Comparison of ENCODE assay signal across 24 cellular contexts in the genomic region with DNA sequence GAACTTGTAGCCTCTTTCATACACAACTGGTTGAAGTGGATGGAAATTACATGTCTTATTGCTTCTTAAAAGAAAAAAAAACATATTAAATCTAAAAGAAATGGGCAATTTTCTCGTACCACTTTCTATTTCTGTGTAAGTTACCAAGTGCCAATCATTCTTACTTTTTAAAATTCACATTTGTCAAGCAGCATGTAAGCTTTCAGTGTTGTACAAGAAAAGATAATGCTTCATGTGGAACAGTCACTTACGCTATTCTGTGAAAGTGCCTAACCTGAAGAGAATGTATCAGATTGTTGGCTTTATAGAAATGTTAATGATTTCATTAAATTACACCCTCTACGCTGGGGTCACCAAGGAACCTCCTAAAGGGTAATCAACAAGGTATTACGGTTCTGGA.
"Had no signal": no experiment of that assay in that cellular context is flagged by ENCODE, and none has a peak within 500 bp of the region (broad histone marks: within the 10 kb centered on the region; RNA-seq: fewer than 3 reads in every experiment).

No MANE protein-coding gene starts in this region.

- ATAC-seq: effector memory CD8-positive, alpha-beta T cell; esophagus mucosa; gastrocnemius medialis; left ventricle myocardium superior; lower lobe of right lung had no signal

- H3K36me3 ChIP-seq: colonic mucosa, esophagus squamous epithelium, gastrocnemius medialis, lower lobe of right lung had no signal

- H3K4me2 ChIP-seq: hepatocyte had no signal

- H2AFZ ChIP-seq: hepatocyte had no signal

- H3K27me3 ChIP-seq: colonic mucosa, esophagus squamous epithelium, gastrocnemius medialis, hepatocyte had no signal

- H3K27ac ChIP-seq: colonic mucosa, epithelial cell of prostate, esophagus squamous epithelium, gastrocnemius medialis, hepatocyte, lower lobe of right lung had no signal

- H3K4me3 ChIP-seq: colonic mucosa, esophagus squamous epithelium, gastrocnemius medialis, hepatocyte, lower lobe of right lung had no signal

- DNase-seq: colonic mucosa; cortex of kidney; effector CD8-positive, alpha-beta T cell; effector memory CD8-positive, alpha-beta T cell; endodermal cell; erythroblast; esophagus squamous epithelium; foreskin fibroblast; foreskin melanocyte; gastrocnemius medialis; glutamatergic neuron; head of caudate nucleus; hypothalamus; immature natural killer cell; islet precursor cell; kidney; left colon; left ventricle myocardium superior; lower lobe of right lung; mesendoderm; midbrain had no signal

- H3K4me1 ChIP-seq: colonic mucosa had no signal

- H3K9me3 ChIP-seq: colonic mucosa, esophagus squamous epithelium, gastrocnemius medialis, lower lobe of right lung had no signal
